11 cellular contexts compared by ENCODE assay signal in genomic region chr6:166951670-166952060, GRCh38. TPM values are rescaled to one million over a fixed set of nuclear protein-coding genes. Genes with fewer than 3 reads are reported as not detected.
DNase-seq lines count a peak whose midpoint lies in the region; ATAC-seq and TF ChIP-seq lines count a peak whose summit lies in the region.
"Had no signal": no experiment of that assay in that cellular context is flagged by ENCODE, and none has a peak within 500 bp of the region (broad histone marks: within the 10 kb centered on the region; RNA-seq: fewer than 3 reads in every experiment).

No MANE protein-coding gene starts in this region.

- no peak for ATAC-seq in activated naive CD8-positive, alpha-beta T cell treated with anti-CD3 and anti-CD28 coated beads, Interleukin-2, amount 10 ng/mL, durations not matched to agents 7 days and 5 days (ENCODE audit: low read depth)

- H3K27me3 ChIP-seq in MM.1S (replicated peaks; ENCODE audit: insufficient read depth, low read length) (no peaks in the 10 kb centered on the region), spleen (replicated peaks in 1 of 7) (no peaks in the 10 kb centered on the region), testis (no peaks in the 10 kb centered on the region)

- H3K27ac ChIP-seq in MM.1S (ENCODE audit: low read length) (peak overlapping the region; percentile 100; the same call in 1 of the 2 replicates), spleen (peak overlapping the region; percentile 76 to 100 (median 92)), testis (no peak overlapping the region)
- H3K27ac ChIP-seq: thoracic aorta had no signal

- peak overlapping the region; percentile 90 for H3K4me3 Mint-ChIP-seq in activated T-cell treated with anti-CD3 and anti-CD28 coated beads, Interleukin-2, amount 50 U/mL, for 24 hours
- H3K4me3 Mint-ChIP-seq in activated naive CD8-positive, alpha-beta T cell treated with anti-CD3 and anti-CD28 coated beads, Interleukin-2, amount 10 ng/mL, durations not matched to agents 7 days and 5 days, result no peak overlapping the region

- no peak overlapping the region for H3K4me3 ChIP-seq in MM.1S (ENCODE audit: low read length)
- H3K4me3 ChIP-seq in spleen, result peak overlapping the region in 1 of 8 donors; percentile 99
- no peak overlapping the region for H3K4me3 ChIP-seq in testis
- H3K4me3 ChIP-seq: smooth muscle cell had no signal

- peaks cover 76% of the 10 kb centered on the region for H3K36me3 Mint-ChIP-seq in activated T-cell treated with anti-CD3 and anti-CD28 coated beads, Interleukin-2, amount 50 U/mL, for 24 hours (ENCODE audit: low read depth)
- peaks cover 10% of the 10 kb centered on the region for H3K36me3 Mint-ChIP-seq in activated naive CD8-positive, alpha-beta T cell treated with anti-CD3 and anti-CD28 coated beads, Interleukin-2, amount 10 ng/mL, durations not matched to agents 7 days and 5 days

- peak overlapping the region; percentile 39; the same call in 1 of the 2 replicates for H3K4me2 ChIP-seq in MM.1S (ENCODE audit: low read depth, low read length)

- no peaks in the 10 kb centered on the region for H3K9me3 Mint-ChIP-seq in activated T-cell treated with anti-CD3 and anti-CD28 coated beads, Interleukin-2, amount 50 U/mL, for 24 hours
- H3K9me3 Mint-ChIP-seq in activated naive CD8-positive, alpha-beta T cell treated with anti-CD3 and anti-CD28 coated beads, Interleukin-2, amount 10 ng/mL, durations not matched to agents 7 days and 5 days, result no peaks in the 10 kb centered on the region

- WGBS in spleen, 5 donors, result 55 to 74% (median 70%) methylated on average over 3 of the region's 3 CpGs
- 81 to 85% methylated on average over 3 of the region's 3 CpGs for WGBS in testis, 2 donors

- peak overlapping the region; percentile 96 for H3K27ac Mint-ChIP-seq in activated T-cell treated with anti-CD3 and anti-CD28 coated beads, Interleukin-2, amount 50 U/mL, for 24 hours
- peak overlapping the region; percentile 83 for H3K27ac Mint-ChIP-seq in activated naive CD8-positive, alpha-beta T cell treated with anti-CD3 and anti-CD28 coated beads, Interleukin-2, amount 10 ng/mL, durations not matched to agents 7 days and 5 days

- DNase-seq in activated T-cell treated with anti-CD3 and anti-CD28 coated beads, Interleukin-2, amount 50 U/mL, for 24 hours, result no peak
- DNase-seq in activated T-cell treated with anti-CD3 and anti-CD28 coated beads for 4 hours, result no peak
- DNase-seq in MM.1S, result no peak
- DNase-seq in activated naive CD8-positive, alpha-beta T cell treated with anti-CD3 and anti-CD28 coated beads, Interleukin-2, amount 10 ng/mL, durations not matched to agents 7 days and 5 days, result no peak
- DNase-seq in spleen, result no peak
- no peak for DNase-seq in stimulated activated CD4-positive, alpha-beta T cell treated with anti-CD3 and anti-CD28 coated beads, Interleukin-2, amount 100 ng/mL, for 48 hours
- DNase-seq in NCI-H526 treated with DMSO at 0.1 percent for 48 hours (lab: John Stamatoyannopoulos, UW), result no peak
- DNase-seq in testis, result no peak

- H3K4me1 ChIP-seq in MM.1S (ENCODE audit: low read length) (peaks cover 15% of the 10 kb centered on the region), spleen (peaks cover 30 to 92% (median 73%) of the 10 kb centered on the region in 6 donors), testis (peaks cover 25% of the 10 kb centered on the region)

- H3K9me3 ChIP-seq in MM.1S (replicated peaks; ENCODE audit: insufficient read depth, low read length) (no peaks in the 10 kb centered on the region), spleen (no peaks in the 10 kb centered on the region), testis (no peaks in the 10 kb centered on the region)
- H3K9me3 ChIP-seq: thoracic aorta had no signal

- H3F3A ChIP-seq in MM.1S (ENCODE audit: insufficient read depth, low read length), result peaks cover 22% of the 10 kb centered on the region

- H3K9ac ChIP-seq in MM.1S (ENCODE audit: low read length), result no peak overlapping the region

- peaks cover 70% of the 10 kb centered on the region for H3K4me1 Mint-ChIP-seq in activated T-cell treated with anti-CD3 and anti-CD28 coated beads, Interleukin-2, amount 50 U/mL, for 24 hours (ENCODE audit: low read depth)
- peaks cover 28% of the 10 kb centered on the region for H3K4me1 Mint-ChIP-seq in activated naive CD8-positive, alpha-beta T cell treated with anti-CD3 and anti-CD28 coated beads, Interleukin-2, amount 10 ng/mL, durations not matched to agents 7 days and 5 days

- no peaks in the 10 kb centered on the region for H4K20me1 ChIP-seq in MM.1S (ENCODE audit: insufficient read depth, low read length)

- H3K79me2 ChIP-seq in MM.1S (ENCODE audit: low read length), result no peaks in the 10 kb centered on the region

- H3K9me2 ChIP-seq in MM.1S (replicated peaks; ENCODE audit: insufficient read depth, low read length), result no peaks in the 10 kb centered on the region

- no peak for TF ChIP-seq CTCF in MM.1S (IDR thresholded peaks at IDR 0.05; ENCODE audit: low read length)
- TF ChIP-seq CTCF in spleen (IDR thresholded peaks at IDR 0.05 in 8 of 11, conservative IDR thresholded peaks at IDR 0.05 in 3 of 11), result peak in 3 of 11 experiments; percentile 11 to 47 (median 18)
- no peak for TF ChIP-seq CTCF in testis (IDR thresholded peaks at IDR 0.05)

- H2AFZ ChIP-seq in MM.1S (ENCODE audit: low read length), result no peak overlapping the region

- H3K36me3 ChIP-seq in MM.1S (replicated peaks; ENCODE audit: insufficient read depth, low read length) (no peaks in the 10 kb centered on the region), spleen (peaks cover 0 to 80% (median 16%) of the 10 kb centered on the region in 6 donors), testis (ENCODE audit: low read depth, missing control alignments) (no peaks in the 10 kb centered on the region)
- H3K36me3 ChIP-seq: thoracic aorta had no signal

- no peak for TF ChIP-seq POLR2A in spleen (IDR thresholded peaks at IDR 0.05)
- TF ChIP-seq POLR2A in testis (IDR thresholded peaks at IDR 0.05), result no peak

- intact Hi-C loops in spleen (cut with DNase I; ENCODE audit: low total_unique reads), result no loop called here
- intact Hi-C loops in testis (cut with DNase I; ENCODE audit: low total_unique reads), result no loop called here

- POLR2A ChIA-PET in activated naive CD8-positive, alpha-beta T cell treated with anti-CD3 and anti-CD28 coated beads, Interleukin-2, amount 10 ng/mL, durations not matched to agents 7 days and 5 days (lab: Charles Lee), result no interaction called here

- H3K27me3 Mint-ChIP-seq in activated T-cell treated with anti-CD3 and anti-CD28 coated beads, Interleukin-2, amount 50 U/mL, for 24 hours, result no peaks in the 10 kb centered on the region
- H3K27me3 Mint-ChIP-seq in activated naive CD8-positive, alpha-beta T cell treated with anti-CD3 and anti-CD28 coated beads, Interleukin-2, amount 10 ng/mL, durations not matched to agents 7 days and 5 days, result no peaks in the 10 kb centered on the region
- H3K27me3 Mint-ChIP-seq: brain had no signal

RNA-seq across cellular contexts. Expression of gene RNASET2, which starts 4.7 kb away (rescaled TPM):
- total RNA-seq in activated naive CD8-positive, alpha-beta T cell treated with anti-CD3 and anti-CD28 coated beads, Interleukin-2, amount 10 ng/mL, durations not matched to agents 7 days and 5 days, result 10 to 100 TPM; 69.2 to 73.1 TPM
- 100 to 1,000 TPM; 264 to 676 (median 373) TPM for total RNA-seq in spleen
- polyA plus RNA-seq in spleen, result 100 to 1,000 TPM; 242 to 392 (median 245) TPM
- 10 to 100 TPM; 50.2 to 56.1 TPM for total RNA-seq in testis
- polyA plus RNA-seq in testis (ENCODE audit: insufficient read depth, low read depth, low replicate concordance), result 44.5 TPM

RNA-seq across cellular contexts. Expression of gene CEP43, which starts 47.5 kb away (rescaled TPM):
- 10 to 100 TPM; 23.3 to 26.3 TPM for total RNA-seq in activated naive CD8-positive, alpha-beta T cell treated with anti-CD3 and anti-CD28 coated beads, Interleukin-2, amount 10 ng/mL, durations not matched to agents 7 days and 5 days
- total RNA-seq in spleen (10 to 100 TPM; 13.1 to 21.8 (median 17.7) TPM), testis (100 to 1,000 TPM in 1 of 2 donors, 10 to 100 TPM in 1; 67.0 to 129 TPM)
- polyA plus RNA-seq in spleen (10 to 100 TPM in 1 of 3 donors, 1 to 10 TPM in 2; 9.0 to 10.6 (median 9.0) TPM), testis (ENCODE audit: insufficient read depth, low read depth, low replicate concordance) (105 TPM)

Comparison
In these comparisons a context has a peak if more than half of its experiments do, and no peak if none do; other contexts are left out.
1. H3K27ac ChIP-seq: peak in MM.1S (single experiment) and spleen (8 of 8); none in testis (0 of 2).